ENCODE assay signal across 1 cellular context in genomic region chr9:136235709-136236455, GRCh38.
TF ChIP-seq lines count a peak whose summit lies in the region.

No MANE protein-coding gene starts in this region.

TF ChIP-seq in IMR-90, 13 proteins besides CTCF, POLR2A, EP300 and RAD21 (continued from another document):
- TF ChIP-seq RFX5 (IDR thresholded peaks at IDR 0.05; ENCODE audit: low read depth, low read length) (no peak), ELK1 (IDR thresholded peaks at IDR 0.05; ENCODE audit: borderline replicate concordance, low read depth, low read length) (no peak), MAZ (IDR thresholded peaks at IDR 0.05; ENCODE audit: borderline replicate concordance, low read depth, low read length) (no peak), NFE2L2 (IDR thresholded peaks at IDR 0.05; ENCODE audit: low read depth, low read length) (no peak), SMC3 (IDR thresholded peaks at IDR 0.05; ENCODE audit: low read depth, low read length) (no peak), MAFK (IDR thresholded peaks at IDR 0.05; ENCODE audit: low read depth, low read length) (no peak)
